Comparison of ENCODE assay signal across 8 cellular contexts in the genomic region with DNA sequence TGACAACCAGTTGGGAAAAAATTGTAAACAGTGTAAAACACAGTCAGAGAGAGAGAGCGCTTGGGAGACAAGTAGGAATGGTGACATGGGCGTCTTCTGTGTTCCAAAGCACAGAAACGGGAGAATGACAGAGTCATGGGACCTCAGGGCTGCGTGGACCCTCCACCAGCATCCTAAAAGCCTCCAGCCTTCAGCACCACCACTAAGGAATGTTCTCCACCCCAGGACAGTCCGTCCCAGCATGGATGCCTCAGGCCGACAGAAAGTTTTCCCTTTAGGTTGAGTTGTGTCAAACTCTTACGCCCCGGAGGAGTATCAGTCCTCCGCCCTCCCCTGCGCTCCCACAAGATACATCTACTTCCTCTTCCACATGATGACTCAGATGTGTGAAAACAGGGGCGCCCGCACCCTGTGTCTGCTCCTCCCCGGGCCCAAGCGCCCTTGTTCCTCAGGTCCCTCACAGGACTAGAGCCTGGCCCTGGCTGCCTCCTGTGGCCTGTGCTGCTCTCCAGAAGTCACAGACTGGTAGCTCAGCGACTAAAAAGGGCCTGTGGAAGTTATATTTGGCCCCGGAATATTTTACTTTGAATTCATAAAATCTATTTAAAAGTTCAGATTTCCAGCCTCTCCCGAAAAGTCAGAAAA.
DNase-seq lines count a peak whose midpoint lies in the region; ATAC-seq and TF ChIP-seq lines count a peak whose summit lies in the region.

No MANE protein-coding gene starts in this region.

- no peak overlapping the region for H3K4me3 ChIP-seq in GM06990 (replicated peaks; ENCODE audit: low read depth, low read length)
- no peak overlapping the region for H3K4me3 ChIP-seq in lower leg skin (ENCODE audit: low read depth, poor library complexity, severe bottlenecking)
- no peak overlapping the region for H3K4me3 ChIP-seq in stomach

- intact Hi-C loops in lower leg skin (cut with DNase I; ENCODE audit: low total_unique reads), result no loop called here
- intact Hi-C loops in stomach (cut with DNase I; ENCODE audit: low total_unique reads), result no loop called here

- H3K9me3 ChIP-seq in stomach, result no peaks in the 10 kb centered on the region

- DNase-seq in GM06990 (ENCODE audit: extremely low read depth, insufficient read length), result peak; percentile 58
- DNase-seq in NCI-H460 (ENCODE audit: extremely low read depth, low read depth), result peak; percentile 84
- peak; percentile 48 for DNase-seq in activated T-cell treated with anti-CD3 and anti-CD28 coated beads, Interleukin-2, amount 50 U/mL, for 4 hours
- DNase-seq in lower leg skin (ENCODE audit: low spot score in 2 of 2), result peak; percentile 53 to 93
- DNase-seq in stomach, result peak; percentile 72
- no peak for DNase-seq in DMS79 (lab: John Stamatoyannopoulos, UW)
- DNase-seq in HK-2 (ENCODE audit: unreplicated experiment), result no peak
- DNase-seq in amniotic stem cell (lab: John Stamatoyannopoulos, UW), result no peak

- H3K4me1 ChIP-seq in stomach, result peaks cover 7 to 42% (median 11%) of the 10 kb centered on the region in 4 donors

- ATAC-seq in activated T-cell treated with anti-CD3 and anti-CD28 coated beads, Interleukin-2, amount 50 U/mL, for 4 hours, result peak; percentile 88 to 89

- no peaks in the 10 kb centered on the region for H3K36me3 ChIP-seq in GM06990 (ENCODE audit: control insufficient read depth, insufficient read depth, low read length)
- H3K36me3 ChIP-seq in stomach, result no peaks in the 10 kb centered on the region

- peaks cover 58% of the 10 kb centered on the region for H3K4me1 Mint-ChIP-seq in activated T-cell treated with anti-CD3 and anti-CD28 coated beads, Interleukin-2, amount 50 U/mL, for 4 hours (ENCODE audit: low read depth)

- peak overlapping the region in 3 of 5 donors; percentile 40 to 66 (median 60) for H3K27ac ChIP-seq in stomach

- WGBS in lower leg skin, 2 donors, result 72 to 82% methylated on average over 17 of the region's 17 CpGs
- WGBS in stomach, 5 donors, result 66 to 88% (median 74%) methylated on average over 17 of the region's 17 CpGs

- TF ChIP-seq EP300 in stomach (IDR thresholded peaks at IDR 0.05), result no peak

- TF ChIP-seq CTCF in GM06990 (IDR thresholded peaks at IDR 0.05; ENCODE audit: insufficient read depth, low read length, poor library complexity, severe bottlenecking) (no peak), lower leg skin (IDR thresholded peaks at IDR 0.05) (no peak), stomach (IDR thresholded peaks at IDR 0.05) (no peak)

- TF ChIP-seq POLR2A in lower leg skin (IDR thresholded peaks at IDR 0.05) (no peak), stomach (IDR thresholded peaks at IDR 0.05) (no peak)

- H3K27me3 Mint-ChIP-seq in activated T-cell treated with anti-CD3 and anti-CD28 coated beads, Interleukin-2, amount 50 U/mL, for 4 hours (ENCODE audit: low read depth), result peaks cover 21% of the 10 kb centered on the region

- peak overlapping the region; percentile 27 for H3K4me3 Mint-ChIP-seq in activated T-cell treated with anti-CD3 and anti-CD28 coated beads, Interleukin-2, amount 50 U/mL, for 4 hours

- H3K9me3 Mint-ChIP-seq in activated T-cell treated with anti-CD3 and anti-CD28 coated beads, Interleukin-2, amount 50 U/mL, for 4 hours, result no peaks in the 10 kb centered on the region

- no peaks in the 10 kb centered on the region for H3K36me3 Mint-ChIP-seq in activated T-cell treated with anti-CD3 and anti-CD28 coated beads, Interleukin-2, amount 50 U/mL, for 4 hours (ENCODE audit: insufficient read depth)

- H3K27me3 ChIP-seq in GM06990 (replicated peaks; ENCODE audit: control insufficient read depth, insufficient read depth, low read length) (no peaks in the 10 kb centered on the region; the same call in 1 of the 2 replicates), stomach (no peaks in the 10 kb centered on the region)

Comparison
In these comparisons a context has a peak if more than half of its experiments do, and no peak if none do; other contexts are left out.
1. DNase-seq: peak in GM06990 (single experiment), NCI-H460 (single experiment), activated T-cell treated with anti-CD3 and anti-CD28 coated beads, Interleukin-2, amount 50 U/mL, for 4 hours (single experiment), lower leg skin (2 of 2) and stomach (single experiment); none in DMS79 (single experiment), HK-2 (single experiment) and amniotic stem cell (single experiment).